14 cellular contexts compared by ENCODE assay signal in the genomic region with DNA sequence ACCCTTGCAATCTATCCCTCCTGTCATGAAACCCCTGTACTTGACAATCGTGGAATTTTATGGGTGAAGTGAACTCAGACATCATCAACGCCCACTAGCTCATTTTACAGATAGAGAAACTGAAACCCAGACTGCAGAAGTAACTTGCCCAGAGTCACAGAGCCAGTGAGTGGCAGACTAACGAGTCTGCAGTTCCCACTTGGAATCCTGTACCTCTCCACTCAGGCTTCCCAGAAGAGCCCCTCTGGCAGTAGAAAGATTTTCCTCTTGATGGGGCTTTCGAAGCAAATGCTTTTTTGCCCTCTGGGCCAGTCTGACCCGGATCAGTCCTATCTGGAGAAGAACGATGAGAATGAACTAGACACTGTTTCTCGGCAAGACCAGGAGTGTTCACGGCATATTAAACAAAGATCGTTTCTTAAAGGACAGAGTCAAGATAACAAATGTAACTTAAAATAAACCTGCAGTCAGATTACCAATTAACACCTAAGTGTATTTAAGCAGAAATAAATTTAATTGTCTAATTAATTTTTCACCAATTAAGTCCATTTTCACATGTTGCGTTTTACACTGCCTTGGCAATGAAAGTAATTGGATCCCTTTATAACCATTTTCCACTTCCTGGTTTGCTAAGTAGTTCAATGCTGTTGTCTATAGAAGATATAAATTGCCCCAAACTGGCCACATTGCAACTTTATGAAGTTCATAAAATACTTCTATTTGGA.
DNase-seq lines count a peak whose midpoint lies in the region; ATAC-seq and TF ChIP-seq lines count a peak whose summit lies in the region.
"Had no signal": no experiment of that assay in that cellular context is flagged by ENCODE, and none has a peak within 500 bp of the region (broad histone marks: within the 10 kb centered on the region; RNA-seq: fewer than 3 reads in every experiment).

No MANE protein-coding gene starts in this region.

- peak in 1 of 2 donors; percentile 20 for TF ChIP-seq POLR2A in Peyer's patch (IDR thresholded peaks at IDR 0.05)

- H3K36me3 Mint-ChIP-seq in CD4-positive, alpha-beta T cell (ENCODE audit: low read depth), result no peaks in the 10 kb centered on the region
- H3K36me3 Mint-ChIP-seq: activated CD4-positive, alpha-beta memory T cell treated with anti-CD3 and anti-CD28 coated beads for 36 hours; activated naive CD8-positive, alpha-beta T cell treated with anti-CD3 and anti-CD28 coated beads for 36 hours had no signal

- H3K9me3 Mint-ChIP-seq in CD4-positive, alpha-beta T cell, result no peaks in the 10 kb centered on the region
- H3K9me3 Mint-ChIP-seq: activated CD4-positive, alpha-beta memory T cell treated with anti-CD3 and anti-CD28 coated beads for 36 hours; activated naive CD8-positive, alpha-beta T cell treated with anti-CD3 and anti-CD28 coated beads for 36 hours; stimulated activated naive CD8-positive, alpha-beta T cell treated with anti-CD3 and anti-CD28 coated beads, Interleukin-15, amount 100 ng/mL, for 72 hours had no signal

- ATAC-seq in Right ventricle myocardium inferior (no peak), HG02885 (IDR thresholded peaks at IDR 0.05; ENCODE audit: poor library complexity, unreplicated experiment) (no peak)
- ATAC-seq in CD4-positive, alpha-beta T cell (ENCODE audit: poor library complexity), result no peak
- ATAC-seq: stimulated activated naive CD8-positive, alpha-beta T cell treated with anti-CD3 and anti-CD28 coated beads, Interleukin-15, amount 100 ng/mL, for 72 hours had no signal

- H3K4me1 ChIP-seq in left ventricle myocardium inferior (no peaks in the 10 kb centered on the region), Peyer's patch (no peaks in the 10 kb centered on the region), urinary bladder (ENCODE audit: insufficient read depth) (no peaks in the 10 kb centered on the region)
- H3K4me1 ChIP-seq: BE2C had no signal

- H3K36me3 ChIP-seq in left ventricle myocardium inferior, result no peaks in the 10 kb centered on the region
- no peaks in the 10 kb centered on the region for H3K36me3 ChIP-seq in Peyer's patch
- no peaks in the 10 kb centered on the region for H3K36me3 ChIP-seq in urinary bladder (ENCODE audit: insufficient read depth)
- H3K36me3 ChIP-seq: BE2C had no signal

- no peak for TF ChIP-seq CTCF in left ventricle myocardium inferior (IDR thresholded peaks at IDR 0.05; ENCODE audit: borderline replicate concordance)
- no peak for TF ChIP-seq CTCF in Peyer's patch (IDR thresholded peaks at IDR 0.05)
- no peak for TF ChIP-seq CTCF in CD4-positive, alpha-beta T cell (IDR thresholded peaks at IDR 0.05)

- no peak overlapping the region for H3K4me3 Mint-ChIP-seq in CD4-positive, alpha-beta T cell
- H3K4me3 Mint-ChIP-seq: activated CD4-positive, alpha-beta memory T cell treated with anti-CD3 and anti-CD28 coated beads for 36 hours; activated naive CD8-positive, alpha-beta T cell treated with anti-CD3 and anti-CD28 coated beads for 36 hours; stimulated activated naive CD8-positive, alpha-beta T cell treated with anti-CD3 and anti-CD28 coated beads, Interleukin-15, amount 100 ng/mL, for 72 hours had no signal

- H3K27me3 Mint-ChIP-seq in CD4-positive, alpha-beta T cell, result peaks cover 34% of the 10 kb centered on the region

- H3K9me3 ChIP-seq in left ventricle myocardium inferior (replicated peaks) (no peaks in the 10 kb centered on the region), Peyer's patch (no peaks in the 10 kb centered on the region)
- no peaks in the 10 kb centered on the region for H3K9me3 ChIP-seq in CD4-positive, alpha-beta T cell (ENCODE audit: control insufficient read depth, low read length)
- H3K9me3 ChIP-seq: BE2C had no signal

- H3K27ac Mint-ChIP-seq in CD4-positive, alpha-beta T cell, result no peak overlapping the region
- H3K27ac Mint-ChIP-seq: activated CD4-positive, alpha-beta memory T cell treated with anti-CD3 and anti-CD28 coated beads for 36 hours; activated naive CD8-positive, alpha-beta T cell treated with anti-CD3 and anti-CD28 coated beads for 36 hours had no signal

- intact Hi-C loops in left ventricle myocardium inferior (cut with micrococcal nuclease) (no loop called here), Right ventricle myocardium inferior (cut with DNase I) (no loop called here)
- intact Hi-C loops in CD4-positive, alpha-beta T cell (cut with DNase I, micrococcal nuclease), result no loop called here

- H3K4me3 ChIP-seq in left ventricle myocardium inferior (peak overlapping the region; percentile 41), Peyer's patch (peak overlapping the region in 3 of 4 donors; percentile 18 to 39 (median 38)), urinary bladder (ENCODE audit: low read depth, low read length) (peak overlapping the region; percentile 24)

- H3K27ac ChIP-seq in left ventricle myocardium inferior (replicated peaks), result no peak overlapping the region
- H3K27ac ChIP-seq in Peyer's patch, result peak overlapping the region in 2 of 4 donors; percentile 8 to 22
- H3K27ac ChIP-seq in urinary bladder (ENCODE audit: low read depth), result no peak overlapping the region
- no peak overlapping the region for H3K27ac ChIP-seq in CD4-positive, alpha-beta T cell (ENCODE audit: low read depth, low read length)

- peaks cover 45% of the 10 kb centered on the region for H3K27me3 ChIP-seq in left ventricle myocardium inferior (ENCODE audit: low read depth)
- no peaks in the 10 kb centered on the region for H3K27me3 ChIP-seq in Peyer's patch
- no peaks in the 10 kb centered on the region for H3K27me3 ChIP-seq in CD4-positive, alpha-beta T cell (ENCODE audit: control insufficient read depth, insufficient read depth, low read length)
- H3K27me3 ChIP-seq: BE2C had no signal

- DNase-seq in left ventricle myocardium inferior (no peak), Right ventricle myocardium inferior (ENCODE audit: missing footprints) (no peak), Peyer's patch (peak in 1 of 3 donors; percentile 51), islet precursor cell (peak; percentile 70), germinal center (ENCODE audit: low spot score) (no peak)
- DNase-seq in CD4-positive, alpha-beta T cell, result no peak
- DNase-seq: activated CD4-positive, alpha-beta memory T cell treated with anti-CD3 and anti-CD28 coated beads for 36 hours; activated naive CD8-positive, alpha-beta T cell treated with anti-CD3 and anti-CD28 coated beads for 36 hours; BE2C; midbrain; NCI-H1092 treated with DMSO at 0.1 percent for 48 hours; stimulated activated naive CD8-positive, alpha-beta T cell treated with anti-CD3 and anti-CD28 coated beads, Interleukin-15, amount 100 ng/mL, for 72 hours had no signal

- POLR2A ChIA-PET in CD4-positive, alpha-beta T cell (lab: Charles Lee), result no interaction called here

- no peaks in the 10 kb centered on the region for H3K4me1 Mint-ChIP-seq in CD4-positive, alpha-beta T cell (ENCODE audit: low read depth)

- CTCF ChIA-PET in CD4-positive, alpha-beta T cell (lab: Charles Lee), result no interaction called here

- 37% methylated on average over 10 of the region's 10 CpGs for whole genome bisulfite sequencing in urinary bladder
